1 cellular context compared by ENCODE assay signal in genomic region chr12:63150255-63151060, GRCh38.
TF ChIP-seq lines count a peak whose summit lies in the region.

No MANE protein-coding gene starts in this region.

TF ChIP-seq in GM23338, 12 proteins besides CTCF, POLR2A, EP300 and RAD21 (continued from another document):
- TF ChIP-seq ZNF462 (CRISPR knock-in tag; IDR thresholded peaks at IDR 0.05): no peak
- no peak for TF ChIP-seq ZNF114 (CRISPR knock-in tag; IDR thresholded peaks at IDR 0.05)
- peak; percentile 63 for TF ChIP-seq EZH2phosphoT487 (IDR thresholded peaks at IDR 0.05; ENCODE audit: unreplicated experiment)
